Comparison of ENCODE assay signal across 8 cellular contexts in genomic region chr10:13961096-13961495, GRCh38.
DNase-seq lines count a peak whose midpoint lies in the region; TF ChIP-seq lines count a peak whose summit lies in the region.

No MANE protein-coding gene starts in this region.

- H3K9me3 ChIP-seq in esophagus muscularis mucosa (no peaks in the 10 kb centered on the region), prostate gland (no peaks in the 10 kb centered on the region)

- TF ChIP-seq CTCF in esophagus muscularis mucosa (IDR thresholded peaks at IDR 0.05): no peak
- no peak for TF ChIP-seq CTCF in prostate gland (IDR thresholded peaks at IDR 0.05)

- intact Hi-C loops in esophagus muscularis mucosa (cut with DNase I): no loop called here
- intact Hi-C loops in prostate gland (cut with DNase I): no loop called here

- H3K4me1 ChIP-seq in esophagus muscularis mucosa (peaks cover 13 to 51% (median 47%) of the 10 kb centered on the region in 4 donors), prostate gland (replicated peaks) (no peaks in the 10 kb centered on the region)

- no peak overlapping the region for H3K4me3 ChIP-seq in esophagus muscularis mucosa
- H3K4me3 ChIP-seq in prostate gland: no peak overlapping the region

- no peaks in the 10 kb centered on the region for H3K36me3 ChIP-seq in esophagus muscularis mucosa
- H3K36me3 ChIP-seq in prostate gland: no peaks in the 10 kb centered on the region

- peak; percentile 19 for DNase-seq in DMS 273 treated with DMSO at 0.1 percent for 48 hours (lab: John Stamatoyannopoulos, UW)
- peak; percentile 93 for DNase-seq in NCI-H446 treated with DMSO at 0.1 percent for 48 hours (lab: John Stamatoyannopoulos, UW)
- DNase-seq in esophagus muscularis mucosa (ENCODE audit: extremely low spot score): no peak
- peak; percentile 96 for DNase-seq in myocyte (ENCODE audit: low read depth)
- DNase-seq in NAMALWA (ENCODE audit: low spot score): no peak
- DNase-seq in prostate gland (ENCODE audit: low spot score): no peak
- no peak for DNase-seq in ureter (ENCODE audit: low spot score)
- no peak for DNase-seq in NCI-H2227 treated with DMSO at 0.1 percent for 48 hours (lab: John Stamatoyannopoulos, UW)

- WGBS in esophagus muscularis mucosa: 29% methylated on average over 5 of the region's 5 CpGs
- WGBS in prostate gland: 63% methylated on average over 5 of the region's 5 CpGs

- no peak for TF ChIP-seq EP300 in esophagus muscularis mucosa (IDR thresholded peaks at IDR 0.05)

- H3K27me3 ChIP-seq in esophagus muscularis mucosa (no peaks in the 10 kb centered on the region), prostate gland (replicated peaks; ENCODE audit: insufficient read depth) (no peaks in the 10 kb centered on the region)

- TF ChIP-seq POLR2A in esophagus muscularis mucosa (IDR thresholded peaks at IDR 0.05; ENCODE audit: low read depth) (no peak), prostate gland (IDR thresholded peaks at IDR 0.05) (no peak)

- H3K27ac ChIP-seq in esophagus muscularis mucosa (replicated peaks in 1 of 4): peak overlapping the region; percentile 75 to 80 (median 78)
- H3K27ac ChIP-seq in prostate gland: no peak overlapping the region

Comparison
In these comparisons a context has a peak if more than half of its experiments do, and no peak if none do; other contexts are left out.
1. DNase-seq: peak in DMS 273 treated with DMSO at 0.1 percent for 48 hours (single experiment), NCI-H446 treated with DMSO at 0.1 percent for 48 hours (single experiment) and myocyte (single experiment); none in esophagus muscularis mucosa (single experiment), NAMALWA (single experiment), prostate gland (single experiment), ureter (single experiment) and NCI-H2227 treated with DMSO at 0.1 percent for 48 hours (single experiment).
2. H3K27ac ChIP-seq: peak in esophagus muscularis mucosa (4 of 4); none in prostate gland (0 of 2).